ENCODE assay signal across 8 cellular contexts in the genomic region with DNA sequence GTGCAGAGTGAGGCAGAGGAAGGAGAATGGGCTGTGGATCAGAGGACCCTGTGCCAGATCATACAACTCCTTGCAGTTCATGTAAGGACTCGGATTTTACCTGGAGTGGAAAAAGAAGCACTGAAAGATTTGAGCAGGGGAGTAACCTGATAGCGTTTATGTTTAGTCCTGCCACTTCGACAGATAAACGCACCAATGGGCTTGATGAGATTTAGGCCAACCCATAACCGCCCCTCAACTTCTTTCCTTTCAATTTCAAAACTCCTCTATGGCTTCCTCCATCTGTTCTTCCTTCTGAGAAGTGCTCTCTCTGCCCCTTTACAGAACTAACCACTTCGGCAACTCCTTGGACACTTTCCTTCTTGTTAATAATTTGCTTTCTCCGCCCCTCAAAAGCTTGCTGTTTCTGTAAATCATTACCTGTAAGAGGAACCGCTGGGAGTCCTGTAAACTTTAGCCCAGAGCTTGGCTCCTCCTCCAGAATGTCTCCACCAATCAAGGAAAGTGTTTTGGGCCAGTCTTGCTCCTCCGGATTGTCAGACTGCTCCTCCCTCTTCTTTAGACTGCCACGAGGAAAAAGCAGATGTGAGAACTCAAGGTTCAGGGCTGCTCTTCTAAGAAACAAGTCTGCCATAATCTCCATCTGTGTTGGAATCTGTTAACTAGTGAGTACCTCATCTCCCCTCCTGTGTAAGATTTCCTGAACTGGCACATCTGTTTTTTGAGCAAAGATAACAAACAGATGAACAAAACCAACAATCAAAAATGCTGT. TPM values are rescaled to one million over a fixed set of nuclear protein-coding genes. Genes with fewer than 3 reads are reported as not detected.
DNase-seq lines count a peak whose midpoint lies in the region; ATAC-seq and TF ChIP-seq lines count a peak whose summit lies in the region.

A gene with protein sequence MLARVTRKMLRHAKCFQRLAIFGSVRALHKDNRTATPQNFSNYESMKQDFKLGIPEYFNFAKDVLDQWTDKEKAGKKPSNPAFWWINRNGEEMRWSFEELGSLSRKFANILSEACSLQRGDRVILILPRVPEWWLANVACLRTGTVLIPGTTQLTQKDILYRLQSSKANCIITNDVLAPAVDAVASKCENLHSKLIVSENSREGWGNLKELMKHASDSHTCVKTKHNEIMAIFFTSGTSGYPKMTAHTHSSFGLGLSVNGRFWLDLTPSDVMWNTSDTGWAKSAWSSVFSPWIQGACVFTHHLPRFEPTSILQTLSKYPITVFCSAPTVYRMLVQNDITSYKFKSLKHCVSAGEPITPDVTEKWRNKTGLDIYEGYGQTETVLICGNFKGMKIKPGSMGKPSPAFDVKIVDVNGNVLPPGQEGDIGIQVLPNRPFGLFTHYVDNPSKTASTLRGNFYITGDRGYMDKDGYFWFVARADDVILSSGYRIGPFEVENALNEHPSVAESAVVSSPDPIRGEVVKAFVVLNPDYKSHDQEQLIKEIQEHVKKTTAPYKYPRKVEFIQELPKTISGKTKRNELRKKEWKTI (plus strand): TSS at position 554 of the 772 bp plus-strand sequence. CDS start 6,021 bp downstream, outside the sequence.

- no peaks in the 10 kb centered on the region for H3K9me3 ChIP-seq in AG04450 (ENCODE audit: control insufficient read depth, insufficient read depth, low read length)
- no peaks in the 10 kb centered on the region for H3K9me3 ChIP-seq in Peyer's patch

- TF ChIP-seq CTCF in AG04450 (IDR thresholded peaks at IDR 0.05; ENCODE audit: low read depth, low read length) (no peak), Peyer's patch (IDR thresholded peaks at IDR 0.05) (no peak)

- peak; percentile 59 for DNase-seq in AG04450 (ENCODE audit: low read depth, low spot score)
- peak; percentile 50 to 89 (median 66) for DNase-seq in Peyer's patch
- DNase-seq in activated gamma-delta T cell treated with anti-CD3 and anti-CD28 coated beads, Interleukin-2, amount 50 U/mL, for 16 hours (ENCODE audit: low read depth): peak; percentile 46
- DNase-seq in glomerular endothelial cell (ENCODE audit: extremely low read depth, low read depth, low spot score): no peak
- peak; percentile 78 for DNase-seq in pons (ENCODE audit: low spot score)
- DNase-seq in NCI-H2029 (lab: John Stamatoyannopoulos, UW): no peak

- in situ Hi-C loops in GM18951 (cut with MboI; ENCODE audit: low sequenced_read_pairs, unreplicated experiment): no loop called here

- H3K4me1 ChIP-seq in Peyer's patch: peaks cover 0 to 16% (median 2%) of the 10 kb centered on the region in 4 donors

- POLR2A ChIA-PET in AG04450 (lab: Yijun Ruan, JAX): no interaction called here

- no peaks in the 10 kb centered on the region for H3K36me3 ChIP-seq in Peyer's patch

- CTCF ChIA-PET in AG04450 (lab: Charles Lee): interaction anchor here (1.0 to 3.9 kb wide), 2 partner anchors 10 to 25 kb away, joined by 3 to 19 read pairs; no protein-coding TSS in a partner anchor

- no peak within 1 kb of the TSS for H3K27ac ChIP-seq in AG04450 (ENCODE audit: low read depth, low read length)
- H3K27ac ChIP-seq in Peyer's patch: peak within 1 kb of the TSS; percentile 63 to 85 (median 74)

- TF ChIP-seq POLR2A in GM18951 (IDR thresholded peaks at IDR 0.05; ENCODE audit: extremely low read depth, insufficient read depth, insufficient read length) (peak; percentile 54), Peyer's patch (IDR thresholded peaks at IDR 0.05) (peak; percentile 15 to 57)

- ATAC-seq in HG03108 (IDR thresholded peaks at IDR 0.05; ENCODE audit: unreplicated experiment): peak; percentile 97

- H3K4me3 ChIP-seq in AG04450 (ENCODE audit: low read depth, low read length) (peak within 1 kb of the TSS; percentile 63), Peyer's patch (peak within 1 kb of the TSS; percentile 38 to 51 (median 41))

- no peaks in the 10 kb centered on the region for H3K27me3 ChIP-seq in AG04450 (ENCODE audit: control insufficient read depth, insufficient read depth, low read length)
- H3K27me3 ChIP-seq in Peyer's patch: no peaks in the 10 kb centered on the region

RNA-seq across cellular contexts. Expression of the gene that starts here (rescaled TPM):
- 0.45 and 0.76 TPM in 2 replicates for polyA plus RNA-seq in AG04450 (2011; rRNA removed)
- polyA minus RNA-seq in AG04450 (2011; rRNA and poly(A)+ RNA removed): not detected in 2 replicates
- total RNA-seq in Peyer's patch (10 to 100 TPM in 2 of 4 donors, 1 to 10 TPM in 2; 2.1 to 16.4 (median 11.7) TPM), glomerular endothelial cell (22.0 and 68.4 TPM in 2 replicates)

Comparison
In these comparisons a context has a peak if more than half of its experiments do, and no peak if none do; other contexts are left out.
1. Peak in DNase-seq and H3K4me3 ChIP-seq in AG04450; RNA of the gene not detected or under 1 TPM.
2. DNase-seq: peak in Peyer's patch (3 of 3), activated gamma-delta T cell treated with anti-CD3 and anti-CD28 coated beads, Interleukin-2, amount 50 U/mL, for 16 hours (single experiment) and pons (single experiment); none in glomerular endothelial cell (single experiment) and NCI-H2029 (single experiment).